16 cellular contexts compared by ENCODE assay signal in the genomic region with DNA sequence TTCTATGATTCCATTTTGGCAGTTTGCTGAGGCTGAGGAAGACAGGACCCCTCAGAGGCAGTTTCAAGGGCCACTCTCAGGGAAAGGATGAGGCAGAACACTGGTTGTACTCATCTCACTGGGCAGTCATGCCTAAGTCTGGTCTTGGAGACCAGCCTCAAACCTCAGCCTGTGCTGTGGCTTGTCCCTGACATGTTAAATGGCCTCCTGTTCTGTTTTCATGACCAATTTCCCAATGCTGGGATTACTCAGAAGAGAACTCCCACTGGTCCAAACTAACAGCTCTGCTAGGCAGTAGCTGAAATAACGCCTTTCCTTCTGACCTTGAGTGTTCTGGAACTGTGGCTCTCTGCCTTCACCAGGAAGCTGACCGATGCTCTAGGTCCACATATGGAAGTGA. TPM values are rescaled to one million over a fixed set of nuclear protein-coding genes. Genes with fewer than 3 reads are reported as not detected.
A peak's percentile ranks its signal among the peaks of the same experiment; 100 is the strongest.
DNase-seq lines count a peak whose midpoint lies in the region; ATAC-seq and TF ChIP-seq lines count a peak whose summit lies in the region.
"Had no signal": no experiment of that assay in that cellular context is flagged by ENCODE, and none has a peak within 500 bp of the region (broad histone marks: within the 10 kb centered on the region; RNA-seq: fewer than 3 reads in every experiment).

No MANE protein-coding gene starts in this region.

- BruUV-seq in mammary epithelial cell (replicated peaks; lab: Mats Ljungman, UMichigan) (no TSS peak), MCF 10A (replicated peaks; lab: Mats Ljungman, UMichigan) (no TSS peak)

- H2BK12ac ChIP-seq in neuronal stem cell (ENCODE audit: low read length): no peak overlapping the region

- peaks cover 33% of the 10 kb centered on the region for H3K27me3 Mint-ChIP-seq in MCF 10A (ENCODE audit: insufficient read depth, unreplicated experiment)

- no peak overlapping the region for H2AK5ac ChIP-seq in neuronal stem cell (ENCODE audit: low read depth, low read length)

- H3K9ac ChIP-seq in mammary epithelial cell (ENCODE audit: insufficient read depth, low read length) (no peak overlapping the region), neuronal stem cell (ENCODE audit: low read depth, low read length, poor library complexity) (no peak overlapping the region)
- H3K9ac ChIP-seq: BLaER1 had no signal

- H3K4me3 ChIP-seq in mammary epithelial cell (replicated peaks in 1 of 3; ENCODE audit: insufficient read depth in 1 of 3, low read depth in 2 of 3, low read length in 3 of 3): no peak overlapping the region
- no peak overlapping the region for H3K4me3 ChIP-seq in esophagus muscularis mucosa
- no peak overlapping the region for H3K4me3 ChIP-seq in osteoblast (ENCODE audit: insufficient read depth, low read length)
- no peak overlapping the region for H3K4me3 ChIP-seq in neuronal stem cell (ENCODE audit: low read length in 2 of 2)
- no peak overlapping the region for H3K4me3 ChIP-seq in prostate gland
- no peak overlapping the region for H3K4me3 ChIP-seq in right cardiac atrium (ENCODE audit: low read length)
- H3K4me3 ChIP-seq: BLaER1 had no signal

- H3K79me2 ChIP-seq in mammary epithelial cell (ENCODE audit: insufficient read depth, low read length) (no peaks in the 10 kb centered on the region), osteoblast (ENCODE audit: insufficient read depth, low read length) (no peaks in the 10 kb centered on the region)

- H4K20me1 ChIP-seq in mammary epithelial cell (ENCODE audit: insufficient read depth, low read length) (no peaks in the 10 kb centered on the region), osteoblast (ENCODE audit: insufficient read depth, low read length) (no peaks in the 10 kb centered on the region)
- H4K20me1 ChIP-seq: BLaER1 had no signal

- no peaks in the 10 kb centered on the region for H3K9me3 Mint-ChIP-seq in MCF 10A (ENCODE audit: unreplicated experiment)

- H3K79me1 ChIP-seq in neuronal stem cell (ENCODE audit: low read depth, low read length): no peaks in the 10 kb centered on the region

- no peak overlapping the region for H3K14ac ChIP-seq in neuronal stem cell (ENCODE audit: low read length)

- no peak overlapping the region for H2BK120ac ChIP-seq in neuronal stem cell (ENCODE audit: low read depth, low read length)

- H2BK5ac ChIP-seq in neuronal stem cell (ENCODE audit: low read length): no peak overlapping the region

- in situ Hi-C loops in mammary epithelial cell (cut with MboI; ENCODE audit: low sequenced_read_pairs in 2 of 2): no loop called here

- H4K8ac ChIP-seq in neuronal stem cell (ENCODE audit: low read depth, low read length): no peak overlapping the region

- no peak for TF ChIP-seq EP300 in esophagus muscularis mucosa (IDR thresholded peaks at IDR 0.05)

- intact Hi-C loops in mammary epithelial cell (cut with micrococcal nuclease) (no loop called here), MCF 10A (cut with micrococcal nuclease) (no loop called here), esophagus muscularis mucosa (cut with DNase I) (no loop called here), prostate gland (cut with DNase I) (no loop called here), right cardiac atrium (cut with DNase I) (no loop called here)

- no peaks in the 10 kb centered on the region for H3K9me3 ChIP-seq in mammary epithelial cell (replicated peaks; ENCODE audit: insufficient read depth, low read length)
- H3K9me3 ChIP-seq in esophagus muscularis mucosa: no peaks in the 10 kb centered on the region
- no peaks in the 10 kb centered on the region for H3K9me3 ChIP-seq in osteoblast (ENCODE audit: low read depth, low read length)
- no peaks in the 10 kb centered on the region for H3K9me3 ChIP-seq in neuronal stem cell (replicated peaks in 1 of 2; ENCODE audit: control insufficient read depth in 2 of 2, insufficient read depth in 1 of 2, low read depth in 1 of 2, low read length in 2 of 2)
- no peaks in the 10 kb centered on the region for H3K9me3 ChIP-seq in prostate gland
- H3K9me3 ChIP-seq in right cardiac atrium (ENCODE audit: control insufficient read depth, low read length): no peaks in the 10 kb centered on the region

- peaks cover 3% of the 10 kb centered on the region for H3K27me3 ChIP-seq in mammary epithelial cell (ENCODE audit: insufficient read depth, low read length)
- H3K27me3 ChIP-seq in esophagus muscularis mucosa: peaks cover 0 to 9% (median 0%) of the 10 kb centered on the region in 4 donors
- peaks cover 18% of the 10 kb centered on the region for H3K27me3 ChIP-seq in osteoblast (ENCODE audit: insufficient read depth, low read length)
- H3K27me3 ChIP-seq in neuronal stem cell (ENCODE audit: control insufficient read depth in 3 of 3, insufficient read depth in 3 of 3, low read depth in 1 of 3, low read length in 3 of 3): peaks cover 0 to 9% (median 0%) of the 10 kb centered on the region in 3 experiments
- H3K27me3 ChIP-seq in prostate gland (replicated peaks; ENCODE audit: insufficient read depth): no peaks in the 10 kb centered on the region
- no peaks in the 10 kb centered on the region for H3K27me3 ChIP-seq in right cardiac atrium (ENCODE audit: control insufficient read depth, insufficient read depth)
- H3K27me3 ChIP-seq: BLaER1 had no signal

- no peaks in the 10 kb centered on the region for H3K4me1 Mint-ChIP-seq in MCF 10A (ENCODE audit: insufficient read depth, unreplicated experiment)
- H3K4me1 Mint-ChIP-seq: CD4-positive, CD25-positive, alpha-beta regulatory T cell had no signal

- H3K36me3 Mint-ChIP-seq in MCF 10A (ENCODE audit: insufficient read depth, unreplicated experiment): no peaks in the 10 kb centered on the region
- H3K36me3 Mint-ChIP-seq: CD4-positive, CD25-positive, alpha-beta regulatory T cell had no signal

- 100% methylated on average over 2 of the region's 2 CpGs for WGBS in mammary epithelial cell (ENCODE audit: low coverage, missing lambda C conversion rate)
- WGBS in esophagus muscularis mucosa: 85% methylated on average over 2 of the region's 2 CpGs
- no CpG with 5 or more reads among the region's 2 CpGs for WGBS in neuronal stem cell (ENCODE audit: extremely low coverage in 2 of 2, insufficient read length in 2 of 2, insufficient replicate concordance in 1 of 2), 2 donors
- 95% methylated on average over 2 of the region's 2 CpGs for WGBS in prostate gland
- 84% methylated on average over 2 of the region's 2 CpGs for WGBS in right cardiac atrium

- no peak for ATAC-seq in right cardiac atrium
- ATAC-seq: HCT116 had no signal

- no peak overlapping the region for H3K4me3 Mint-ChIP-seq in MCF 10A (ENCODE audit: unreplicated experiment)
- H3K4me3 Mint-ChIP-seq: CD4-positive, CD25-positive, alpha-beta regulatory T cell had no signal

- H4K91ac ChIP-seq in neuronal stem cell (ENCODE audit: low read depth, low read length, poor library complexity): no peak overlapping the region

- POLR2A ChIA-PET in MCF 10A (lab: Yijun Ruan, JAX): no interaction called here

- H3K27ac ChIP-seq in mammary epithelial cell (ENCODE audit: insufficient read depth, low read depth, low read length) (no peak overlapping the region), esophagus muscularis mucosa (replicated peaks in 1 of 4) (no peak overlapping the region), osteoblast (ENCODE audit: low read depth, low read length) (no peak overlapping the region), neuronal stem cell (replicated peaks; ENCODE audit: low read length) (no peak overlapping the region), prostate gland (no peak overlapping the region), right cardiac atrium (ENCODE audit: low read length) (no peak overlapping the region)
- H3K27ac ChIP-seq: 22Rv1, BLaER1 had no signal

- H3K23ac ChIP-seq in neuronal stem cell (ENCODE audit: low read depth, low read length, poor library complexity): no peak overlapping the region

- H3K4me2 ChIP-seq in mammary epithelial cell (ENCODE audit: insufficient read depth, low read depth, low read length) (no peak overlapping the region), osteoblast (ENCODE audit: insufficient read depth, low read length) (no peak overlapping the region), neuronal stem cell (ENCODE audit: insufficient read depth, low read length, poor library complexity, severe bottlenecking) (no peak overlapping the region)
- H3K4me2 ChIP-seq: BLaER1 had no signal

- TF ChIP-seq POLR2A in esophagus muscularis mucosa (IDR thresholded peaks at IDR 0.05; ENCODE audit: low read depth) (no peak), prostate gland (IDR thresholded peaks at IDR 0.05) (no peak)

- TF ChIP-seq CTCF in mammary epithelial cell (conservative IDR thresholded peaks at IDR 0.05 in 1 of 2, IDR thresholded peaks at IDR 0.05 in 1 of 2; ENCODE audit: extremely low read depth in 1 of 2, insufficient read depth in 1 of 2, low read depth in 1 of 2, low read length in 2 of 2) (no peak), MCF 10A (IDR thresholded peaks at IDR 0.05; ENCODE audit: unreplicated experiment) (no peak), esophagus muscularis mucosa (IDR thresholded peaks at IDR 0.05) (no peak), osteoblast (IDR thresholded peaks at IDR 0.05; ENCODE audit: extremely low read depth, low read depth, low read length) (no peak), prostate gland (IDR thresholded peaks at IDR 0.05) (no peak)

- H3K4ac ChIP-seq in neuronal stem cell (ENCODE audit: low read length): no peak overlapping the region

- no peak overlapping the region for H2AFZ ChIP-seq in mammary epithelial cell (ENCODE audit: low read depth, low read length)
- peak overlapping the region; percentile 51 for H2AFZ ChIP-seq in osteoblast (ENCODE audit: low read length)
- no peak overlapping the region for H2AFZ ChIP-seq in neuronal stem cell (ENCODE audit: low read length)

- DNase-seq in mammary epithelial cell: peak; percentile 74
- no peak for DNase-seq in MCF 10A (ENCODE audit: unreplicated experiment)
- peak; percentile 70 for DNase-seq in esophagus muscularis mucosa (ENCODE audit: extremely low spot score)
- no peak for DNase-seq in osteoblast (ENCODE audit: insufficient read length, low spot score, missing footprints)
- no peak for DNase-seq in neuronal stem cell (ENCODE audit: low spot score)
- DNase-seq in activated effector memory CD4-positive, alpha-beta T cell treated with anti-CD3 and anti-CD28 coated beads, Interleukin-2, amount 50 U/mL, for 16 hours: no peak
- DNase-seq in prostate gland (ENCODE audit: low spot score): no peak
- no peak for DNase-seq in right cardiac atrium
- DNase-seq: AML-193; CD4-positive, CD25-positive, alpha-beta regulatory T cell; DMS53; GF-D8 had no signal

- dilution Hi-C loops in mammary epithelial cell (cut with HindIII; ENCODE audit: low sequenced_read_pairs): loop anchor here (5.0 kb wide), 1 partner anchor 39 kb away; no protein-coding TSS in a partner anchor

- CTCF ChIA-PET in mammary epithelial cell (lab: Charles Lee; ENCODE audit: low non-redundant PET) (no interaction called here), MCF 10A (lab: Yijun Ruan, JAX) (interaction anchor here (0.5 to 3.3 kb wide), 4 partner anchors 12 to 942 kb away, joined by 3 to 18 read pairs (median 4); no protein-coding TSS in a partner anchor)

- H3K36me3 ChIP-seq in mammary epithelial cell (ENCODE audit: insufficient read depth, low read length) (no peaks in the 10 kb centered on the region), esophagus muscularis mucosa (no peaks in the 10 kb centered on the region), osteoblast (ENCODE audit: insufficient read depth, low read length) (no peaks in the 10 kb centered on the region), neuronal stem cell (replicated peaks in 1 of 2; ENCODE audit: control insufficient read depth in 2 of 2, insufficient read depth in 2 of 2, low read length in 2 of 2) (no peaks in the 10 kb centered on the region), prostate gland (no peaks in the 10 kb centered on the region)
- H3K36me3 ChIP-seq: BLaER1 had no signal

- H3K27ac Mint-ChIP-seq in MCF 10A (ENCODE audit: low read depth, unreplicated experiment): no peak overlapping the region
- H3K27ac Mint-ChIP-seq: CD4-positive, CD25-positive, alpha-beta regulatory T cell had no signal

- no peak overlapping the region for H3K18ac ChIP-seq in neuronal stem cell (ENCODE audit: low read length)

- peaks cover 4% of the 10 kb centered on the region for H3K4me1 ChIP-seq in mammary epithelial cell (ENCODE audit: insufficient read depth, low read length)
- H3K4me1 ChIP-seq in esophagus muscularis mucosa: no peaks in the 10 kb centered on the region
- no peaks in the 10 kb centered on the region for H3K4me1 ChIP-seq in osteoblast (ENCODE audit: insufficient read depth, low read length)
- H3K4me1 ChIP-seq in neuronal stem cell (ENCODE audit: control insufficient read depth in 2 of 2, insufficient read depth in 1 of 2, low read depth in 1 of 2, low read length in 2 of 2): no peaks in the 10 kb centered on the region
- no peaks in the 10 kb centered on the region for H3K4me1 ChIP-seq in prostate gland (replicated peaks)
- H3K4me1 ChIP-seq in right cardiac atrium (ENCODE audit: control insufficient read depth, insufficient read depth, low read length): no peaks in the 10 kb centered on the region
- H3K4me1 ChIP-seq: BLaER1 had no signal

- H2BK15ac ChIP-seq in neuronal stem cell (ENCODE audit: low read length): no peak overlapping the region

RNA-seq across cellular contexts. Expression of gene SPDYE4, which starts 8.4 kb away (rescaled TPM):
- total RNA-seq in mammary epithelial cell: not detected
- polyA plus RNA-seq in mammary epithelial cell: not detected
- not detected for polyA minus RNA-seq in mammary epithelial cell
- not detected in 2 replicates for total RNA-seq in MCF 10A (2022)
- total RNA-seq in esophagus muscularis mucosa: not detected
- not detected in 2 replicates for total RNA-seq in osteoblast
- not detected for polyA plus RNA-seq in neuronal stem cell (2013, experiment 1 of 2)
- not detected for polyA plus RNA-seq in neuronal stem cell (2013, experiment 2 of 2)
- under 1 TPM in 1 of 2 donors, not detected in 1; 0.91 TPM for total RNA-seq in prostate gland
- not detected for total RNA-seq in right cardiac atrium
- not detected for polyA plus RNA-seq in right cardiac atrium
- total RNA-seq: A673; CD4-positive, CD25-positive, alpha-beta regulatory T cell had no signal
- polyA plus RNA-seq: CD4-positive, CD25-positive, alpha-beta regulatory T cell had no signal

RNA-seq across cellular contexts. Expression of gene CCDC42, which starts 22.1 kb away (rescaled TPM):
- not detected for total RNA-seq in mammary epithelial cell
- not detected for polyA plus RNA-seq in mammary epithelial cell
- not detected for polyA minus RNA-seq in mammary epithelial cell
- not detected in 2 replicates for total RNA-seq in MCF 10A (2022)
- not detected for total RNA-seq in esophagus muscularis mucosa
- total RNA-seq in osteoblast: 0.36 TPM in 1 of 2 replicates, not detected in the other
- polyA plus RNA-seq in neuronal stem cell (2013, experiment 1 of 2): not detected
- polyA plus RNA-seq in neuronal stem cell (2013, experiment 2 of 2): 0.03 TPM
- 10 to 100 TPM in 1 of 2 donors, not detected in 1; 12.2 TPM for total RNA-seq in prostate gland
- total RNA-seq in right cardiac atrium: not detected
- polyA plus RNA-seq in right cardiac atrium: not detected
- total RNA-seq: A673; CD4-positive, CD25-positive, alpha-beta regulatory T cell had no signal

RNA-seq across cellular contexts. Expression of gene MFSD6L, which starts 32.4 kb away (rescaled TPM):
- not detected for total RNA-seq in mammary epithelial cell
- polyA plus RNA-seq in mammary epithelial cell: 0.02 TPM
- polyA minus RNA-seq in mammary epithelial cell: not detected
- total RNA-seq in MCF 10A (2022): not detected in 2 replicates
- total RNA-seq in esophagus muscularis mucosa: under 1 TPM in 2 of 4 donors, not detected in 2; 0.17 to 0.33 TPM
- not detected in 2 replicates for total RNA-seq in osteoblast
- not detected for polyA plus RNA-seq in neuronal stem cell (2013, experiment 1 of 2)
- polyA plus RNA-seq in neuronal stem cell (2013, experiment 2 of 2): not detected
- 1 to 10 TPM in 1 of 2 donors, under 1 TPM in 1; 0.41 to 1.9 TPM for total RNA-seq in prostate gland
- not detected for total RNA-seq in right cardiac atrium
- polyA plus RNA-seq in right cardiac atrium: 0.14 TPM
- total RNA-seq: A673; CD4-positive, CD25-positive, alpha-beta regulatory T cell had no signal
- polyA plus RNA-seq: CD4-positive, CD25-positive, alpha-beta regulatory T cell had no signal

Comparison
In these comparisons a context has a peak if more than half of its experiments do, and no peak if none do; other contexts are left out.
1. DNase-seq: peak in mammary epithelial cell (single experiment) and esophagus muscularis mucosa (single experiment); none in MCF 10A (single experiment), osteoblast (single experiment), neuronal stem cell (single experiment), activated effector memory CD4-positive, alpha-beta T cell treated with anti-CD3 and anti-CD28 coated beads, Interleukin-2, amount 50 U/mL, for 16 hours (single experiment), prostate gland (single experiment) and right cardiac atrium (0 of 3).